Comparison of ENCODE assay signal across 1 cellular context in the genomic region with DNA sequence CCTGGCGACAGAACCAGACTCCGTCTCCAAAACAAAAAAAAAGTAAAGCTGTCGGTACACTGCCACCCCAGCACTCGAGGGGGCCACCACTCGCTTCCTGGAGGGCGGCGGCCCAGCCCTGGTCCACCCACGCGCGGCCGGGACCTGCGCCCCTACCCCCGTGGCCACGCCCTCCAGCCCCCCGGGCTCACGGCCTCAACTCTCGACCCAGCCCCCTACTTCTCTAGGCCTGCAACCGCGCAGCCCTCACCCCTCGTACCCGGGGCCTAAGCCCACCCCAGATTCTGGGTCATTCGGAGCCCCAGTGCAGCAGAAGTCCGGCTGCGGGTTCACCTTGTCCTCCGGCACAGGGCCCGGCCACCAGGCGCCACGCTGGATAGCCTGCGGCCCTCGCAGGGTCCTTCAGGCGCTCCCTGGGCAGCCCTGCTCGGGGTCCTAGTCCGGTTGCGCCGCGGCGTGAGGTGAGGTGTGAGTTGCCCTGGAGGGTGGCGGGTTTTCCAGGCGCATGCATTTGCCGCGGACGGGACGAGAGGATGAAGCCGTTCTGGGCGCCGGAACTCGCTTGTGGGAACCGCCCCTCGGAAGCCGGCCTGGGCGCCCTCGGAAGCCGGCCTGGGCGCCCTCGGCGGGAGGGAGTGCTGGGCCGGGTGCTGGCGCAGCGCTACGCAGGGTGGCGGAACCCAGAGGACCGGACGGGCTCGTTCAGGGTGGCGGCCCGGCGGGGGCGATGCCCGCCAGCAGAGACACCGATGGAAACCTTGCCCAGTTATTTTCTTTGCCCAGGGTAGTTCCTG.
TF ChIP-seq lines count a peak whose summit lies in the region.

NME6 (minus strand) TSS at position 348 of the 794 bp plus-strand sequence.

TF ChIP-seq in K562, 482 proteins besides CTCF, POLR2A, EP300 and RAD21 (continued from another document and continues in another):
- TF ChIP-seq, protein P1, sequence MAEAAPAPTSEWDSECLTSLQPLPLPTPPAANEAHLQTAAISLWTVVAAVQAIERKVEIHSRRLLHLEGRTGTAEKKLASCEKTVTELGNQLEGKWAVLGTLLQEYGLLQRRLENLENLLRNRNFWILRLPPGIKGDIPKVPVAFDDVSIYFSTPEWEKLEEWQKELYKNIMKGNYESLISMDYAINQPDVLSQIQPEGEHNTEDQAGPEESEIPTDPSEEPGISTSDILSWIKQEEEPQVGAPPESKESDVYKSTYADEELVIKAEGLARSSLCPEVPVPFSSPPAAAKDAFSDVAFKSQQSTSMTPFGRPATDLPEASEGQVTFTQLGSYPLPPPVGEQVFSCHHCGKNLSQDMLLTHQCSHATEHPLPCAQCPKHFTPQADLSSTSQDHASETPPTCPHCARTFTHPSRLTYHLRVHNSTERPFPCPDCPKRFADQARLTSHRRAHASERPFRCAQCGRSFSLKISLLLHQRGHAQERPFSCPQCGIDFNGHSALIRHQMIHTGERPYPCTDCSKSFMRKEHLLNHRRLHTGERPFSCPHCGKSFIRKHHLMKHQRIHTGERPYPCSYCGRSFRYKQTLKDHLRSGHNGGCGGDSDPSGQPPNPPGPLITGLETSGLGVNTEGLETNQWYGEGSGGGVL (CRISPR knock-in tag; IDR thresholded peaks at IDR 0.05) = no peak
- TF ChIP-seq ETV6 (IDR thresholded peaks at IDR 0.05; ENCODE audit: borderline replicate concordance in 1 of 2, low read depth in 2 of 2, low read length in 1 of 2) (no peak), ETV6 (CRISPR knock-in tag; IDR thresholded peaks at IDR 0.05; ENCODE audit: borderline replicate concordance) (peak; percentile 44; the same call in 1 of the 2 replicates), SP1 (CRISPR knock-in tag; IDR thresholded peaks at IDR 0.05) (peak; percentile 63), HNRNPLL (IDR thresholded peaks at IDR 0.05; ENCODE audit: low read depth, low read length, poor library complexity, severe bottlenecking) (peak; percentile 74), RBBP5 (IDR thresholded peaks at IDR 0.05; ENCODE audit: borderline replicate concordance, insufficient read depth, low read length, poor library complexity, severe bottlenecking) (peak; percentile 82), PCBP1 (IDR thresholded peaks at IDR 0.05; ENCODE audit: low read depth, low read length, poor library complexity, severe bottlenecking) (no peak), ZC3H4 (CRISPR knock-in tag; IDR thresholded peaks at IDR 0.05; ENCODE audit: borderline replicate concordance) (no peak), ZNF551 (CRISPR knock-in tag; IDR thresholded peaks at IDR 0.05) (no peak), GABPB1 (CRISPR knock-in tag; IDR thresholded peaks at IDR 0.05) (peak; percentile 84; the same call in 1 of the 2 replicates), ZFP1 (CRISPR knock-in tag; IDR thresholded peaks at IDR 0.05) (no peak), ARID1B (IDR thresholded peaks at IDR 0.05) (no peak), MYC (IDR thresholded peaks at IDR 0.05; ENCODE audit: low read depth, low read length) (peak; percentile 86), MYC (CRISPR knock-in tag; IDR thresholded peaks at IDR 0.05; ENCODE audit: borderline replicate concordance, low read depth) (peak; percentile 26; the same call in 1 of the 2 replicates), CREM (IDR thresholded peaks at IDR 0.05; ENCODE audit: low read depth) (peak; percentile 95), TAF15 (IDR thresholded peaks at IDR 0.05; ENCODE audit: low read depth, low read length) (no peak), CHCHD3 (CRISPR knock-in tag; IDR thresholded peaks at IDR 0.05) (no peak), IRF2 (CRISPR knock-in tag; IDR thresholded peaks at IDR 0.05) (no peak), RFX7 (CRISPR knock-in tag; IDR thresholded peaks at IDR 0.05) (no peak), YBX1 (IDR thresholded peaks at IDR 0.05) (no peak), ZNF12 (CRISPR knock-in tag; IDR thresholded peaks at IDR 0.05) (no peak), NRF1 (conservative IDR thresholded peaks at IDR 0.05 in 1 of 2, IDR thresholded peaks at IDR 0.05 in 1 of 2) (peak; percentile 77 to 82), HDAC8 (tag; IDR thresholded peaks at IDR 0.05) (0 out of 2 replicates have a peak, but pooled peaks have one; percentile 23), SRSF9 (IDR thresholded peaks at IDR 0.05; ENCODE audit: borderline replicate concordance, low read depth, low read length) (no peak), ZNF232 (CRISPR knock-in tag; IDR thresholded peaks at IDR 0.05) (0 out of 2 replicates have a peak, but pooled peaks have one; percentile 63), PHB (CRISPR knock-in tag; IDR thresholded peaks at IDR 0.05) (no peak), CTBP1 (IDR thresholded peaks at IDR 0.05; ENCODE audit: borderline replicate concordance) (peak; percentile 15; the same call in 1 of the 2 replicates), KDM5B (IDR thresholded peaks at IDR 0.05; ENCODE audit: insufficient replicate concordance, low read depth, low read length) (peak; percentile 76), MTA3 (IDR thresholded peaks at IDR 0.05; ENCODE audit: borderline replicate concordance) (peak; percentile 41; the same call in 1 of the 2 replicates), ZNF699 (CRISPR knock-in tag; IDR thresholded peaks at IDR 0.05; ENCODE audit: insufficient replicate concordance) (no peak), ZNF175 (CRISPR knock-in tag; IDR thresholded peaks at IDR 0.05; ENCODE audit: low read depth) (peak; percentile 67; the same call in 1 of the 2 replicates)
- TF ChIP-seq, protein P2, sequence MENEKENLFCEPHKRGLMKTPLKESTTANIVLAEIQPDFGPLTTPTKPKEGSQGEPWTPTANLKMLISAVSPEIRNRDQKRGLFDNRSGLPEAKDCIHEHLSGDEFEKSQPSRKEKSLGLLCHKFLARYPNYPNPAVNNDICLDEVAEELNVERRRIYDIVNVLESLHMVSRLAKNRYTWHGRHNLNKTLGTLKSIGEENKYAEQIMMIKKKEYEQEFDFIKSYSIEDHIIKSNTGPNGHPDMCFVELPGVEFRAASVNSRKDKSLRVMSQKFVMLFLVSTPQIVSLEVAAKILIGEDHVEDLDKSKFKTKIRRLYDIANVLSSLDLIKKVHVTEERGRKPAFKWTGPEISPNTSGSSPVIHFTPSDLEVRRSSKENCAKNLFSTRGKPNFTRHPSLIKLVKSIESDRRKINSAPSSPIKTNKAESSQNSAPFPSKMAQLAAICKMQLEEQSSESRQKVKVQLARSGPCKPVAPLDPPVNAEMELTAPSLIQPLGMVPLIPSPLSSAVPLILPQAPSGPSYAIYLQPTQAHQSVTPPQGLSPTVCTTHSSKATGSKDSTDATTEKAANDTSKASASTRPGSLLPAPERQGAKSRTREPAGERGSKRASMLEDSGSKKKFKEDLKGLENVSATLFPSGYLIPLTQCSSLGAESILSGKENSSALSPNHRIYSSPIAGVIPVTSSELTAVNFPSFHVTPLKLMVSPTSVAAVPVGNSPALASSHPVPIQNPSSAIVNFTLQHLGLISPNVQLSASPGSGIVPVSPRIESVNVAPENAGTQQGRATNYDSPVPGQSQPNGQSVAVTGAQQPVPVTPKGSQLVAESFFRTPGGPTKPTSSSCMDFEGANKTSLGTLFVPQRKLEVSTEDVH (IDR thresholded peaks at IDR 0.05; ENCODE audit: low read depth, partially characterized antibody) = peak; percentile 42
- TF ChIP-seq, protein P3, sequence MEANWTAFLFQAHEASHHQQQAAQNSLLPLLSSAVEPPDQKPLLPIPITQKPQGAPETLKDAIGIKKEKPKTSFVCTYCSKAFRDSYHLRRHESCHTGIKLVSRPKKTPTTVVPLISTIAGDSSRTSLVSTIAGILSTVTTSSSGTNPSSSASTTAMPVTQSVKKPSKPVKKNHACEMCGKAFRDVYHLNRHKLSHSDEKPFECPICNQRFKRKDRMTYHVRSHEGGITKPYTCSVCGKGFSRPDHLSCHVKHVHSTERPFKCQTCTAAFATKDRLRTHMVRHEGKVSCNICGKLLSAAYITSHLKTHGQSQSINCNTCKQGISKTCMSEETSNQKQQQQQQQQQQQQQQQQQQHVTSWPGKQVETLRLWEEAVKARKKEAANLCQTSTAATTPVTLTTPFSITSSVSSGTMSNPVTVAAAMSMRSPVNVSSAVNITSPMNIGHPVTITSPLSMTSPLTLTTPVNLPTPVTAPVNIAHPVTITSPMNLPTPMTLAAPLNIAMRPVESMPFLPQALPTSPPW (CRISPR knock-in tag; IDR thresholded peaks at IDR 0.05) = peak; percentile 67
- TF ChIP-seq, protein P4, sequence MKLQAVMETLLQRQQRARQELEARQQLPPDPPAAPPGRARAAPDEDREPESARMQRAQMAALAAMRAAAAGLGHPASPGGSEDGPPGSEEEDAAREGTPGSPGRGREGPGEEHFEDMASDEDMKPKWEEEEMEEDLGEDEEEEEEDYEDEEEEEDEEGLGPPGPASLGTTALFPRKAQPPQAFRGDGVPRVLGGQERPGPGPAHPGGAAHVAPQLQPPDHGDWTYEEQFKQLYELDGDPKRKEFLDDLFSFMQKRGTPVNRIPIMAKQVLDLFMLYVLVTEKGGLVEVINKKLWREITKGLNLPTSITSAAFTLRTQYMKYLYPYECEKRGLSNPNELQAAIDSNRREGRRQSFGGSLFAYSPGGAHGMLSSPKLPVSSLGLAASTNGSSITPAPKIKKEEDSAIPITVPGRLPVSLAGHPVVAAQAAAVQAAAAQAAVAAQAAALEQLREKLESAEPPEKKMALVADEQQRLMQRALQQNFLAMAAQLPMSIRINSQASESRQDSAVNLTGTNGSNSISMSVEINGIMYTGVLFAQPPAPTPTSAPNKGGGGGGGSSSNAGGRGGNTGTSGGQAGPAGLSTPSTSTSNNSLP (IDR thresholded peaks at IDR 0.05; ENCODE audit: borderline replicate concordance, low read depth, low read length) = no peak
- TF ChIP-seq, protein P5, sequence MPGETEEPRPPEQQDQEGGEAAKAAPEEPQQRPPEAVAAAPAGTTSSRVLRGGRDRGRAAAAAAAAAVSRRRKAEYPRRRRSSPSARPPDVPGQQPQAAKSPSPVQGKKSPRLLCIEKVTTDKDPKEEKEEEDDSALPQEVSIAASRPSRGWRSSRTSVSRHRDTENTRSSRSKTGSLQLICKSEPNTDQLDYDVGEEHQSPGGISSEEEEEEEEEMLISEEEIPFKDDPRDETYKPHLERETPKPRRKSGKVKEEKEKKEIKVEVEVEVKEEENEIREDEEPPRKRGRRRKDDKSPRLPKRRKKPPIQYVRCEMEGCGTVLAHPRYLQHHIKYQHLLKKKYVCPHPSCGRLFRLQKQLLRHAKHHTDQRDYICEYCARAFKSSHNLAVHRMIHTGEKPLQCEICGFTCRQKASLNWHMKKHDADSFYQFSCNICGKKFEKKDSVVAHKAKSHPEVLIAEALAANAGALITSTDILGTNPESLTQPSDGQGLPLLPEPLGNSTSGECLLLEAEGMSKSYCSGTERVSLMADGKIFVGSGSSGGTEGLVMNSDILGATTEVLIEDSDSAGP (CRISPR knock-in tag; IDR thresholded peaks at IDR 0.05) = no peak
- TF ChIP-seq, protein P6, sequence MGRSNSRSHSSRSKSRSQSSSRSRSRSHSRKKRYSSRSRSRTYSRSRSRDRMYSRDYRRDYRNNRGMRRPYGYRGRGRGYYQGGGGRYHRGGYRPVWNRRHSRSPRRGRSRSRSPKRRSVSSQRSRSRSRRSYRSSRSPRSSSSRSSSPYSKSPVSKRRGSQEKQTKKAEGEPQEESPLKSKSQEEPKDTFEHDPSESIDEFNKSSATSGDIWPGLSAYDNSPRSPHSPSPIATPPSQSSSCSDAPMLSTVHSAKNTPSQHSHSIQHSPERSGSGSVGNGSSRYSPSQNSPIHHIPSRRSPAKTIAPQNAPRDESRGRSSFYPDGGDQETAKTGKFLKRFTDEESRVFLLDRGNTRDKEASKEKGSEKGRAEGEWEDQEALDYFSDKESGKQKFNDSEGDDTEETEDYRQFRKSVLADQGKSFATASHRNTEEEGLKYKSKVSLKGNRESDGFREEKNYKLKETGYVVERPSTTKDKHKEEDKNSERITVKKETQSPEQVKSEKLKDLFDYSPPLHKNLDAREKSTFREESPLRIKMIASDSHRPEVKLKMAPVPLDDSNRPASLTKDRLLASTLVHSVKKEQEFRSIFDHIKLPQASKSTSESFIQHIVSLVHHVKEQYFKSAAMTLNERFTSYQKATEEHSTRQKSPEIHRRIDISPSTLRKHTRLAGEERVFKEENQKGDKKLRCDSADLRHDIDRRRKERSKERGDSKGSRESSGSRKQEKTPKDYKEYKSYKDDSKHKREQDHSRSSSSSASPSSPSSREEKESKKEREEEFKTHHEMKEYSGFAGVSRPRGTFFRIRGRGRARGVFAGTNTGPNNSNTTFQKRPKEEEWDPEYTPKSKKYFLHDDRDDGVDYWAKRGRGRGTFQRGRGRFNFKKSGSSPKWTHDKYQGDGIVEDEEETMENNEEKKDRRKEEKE (IDR thresholded peaks at IDR 0.05; ENCODE audit: borderline replicate concordance in 1 of 2, control insufficient read depth in 1 of 2, low read depth in 2 of 2, low read length in 1 of 2) = no peak
- TF ChIP-seq, protein P7, sequence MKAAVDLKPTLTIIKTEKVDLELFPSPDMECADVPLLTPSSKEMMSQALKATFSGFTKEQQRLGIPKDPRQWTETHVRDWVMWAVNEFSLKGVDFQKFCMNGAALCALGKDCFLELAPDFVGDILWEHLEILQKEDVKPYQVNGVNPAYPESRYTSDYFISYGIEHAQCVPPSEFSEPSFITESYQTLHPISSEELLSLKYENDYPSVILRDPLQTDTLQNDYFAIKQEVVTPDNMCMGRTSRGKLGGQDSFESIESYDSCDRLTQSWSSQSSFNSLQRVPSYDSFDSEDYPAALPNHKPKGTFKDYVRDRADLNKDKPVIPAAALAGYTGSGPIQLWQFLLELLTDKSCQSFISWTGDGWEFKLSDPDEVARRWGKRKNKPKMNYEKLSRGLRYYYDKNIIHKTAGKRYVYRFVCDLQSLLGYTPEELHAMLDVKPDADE (conservative IDR thresholded peaks at IDR 0.05; ENCODE audit: control insufficient read depth, low read depth, low read length) = 0 out of 2 replicates have a peak, but pooled peaks have one; percentile 28
- TF ChIP-seq, protein P8, sequence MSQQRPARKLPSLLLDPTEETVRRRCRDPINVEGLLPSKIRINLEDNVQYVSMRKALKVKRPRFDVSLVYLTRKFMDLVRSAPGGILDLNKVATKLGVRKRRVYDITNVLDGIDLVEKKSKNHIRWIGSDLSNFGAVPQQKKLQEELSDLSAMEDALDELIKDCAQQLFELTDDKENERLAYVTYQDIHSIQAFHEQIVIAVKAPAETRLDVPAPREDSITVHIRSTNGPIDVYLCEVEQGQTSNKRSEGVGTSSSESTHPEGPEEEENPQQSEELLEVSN (IDR thresholded peaks at IDR 0.05; ENCODE audit: borderline replicate concordance in 1 of 2, extremely low read depth in 1 of 2, insufficient read depth in 1 of 2, insufficient read length in 1 of 2, low read depth in 1 of 2, low read length in 1 of 2, poor library complexity in 1 of 2, severe bottlenecking in 1 of 2) = peak; percentile 95 to 96
- TF ChIP-seq, protein P9, sequence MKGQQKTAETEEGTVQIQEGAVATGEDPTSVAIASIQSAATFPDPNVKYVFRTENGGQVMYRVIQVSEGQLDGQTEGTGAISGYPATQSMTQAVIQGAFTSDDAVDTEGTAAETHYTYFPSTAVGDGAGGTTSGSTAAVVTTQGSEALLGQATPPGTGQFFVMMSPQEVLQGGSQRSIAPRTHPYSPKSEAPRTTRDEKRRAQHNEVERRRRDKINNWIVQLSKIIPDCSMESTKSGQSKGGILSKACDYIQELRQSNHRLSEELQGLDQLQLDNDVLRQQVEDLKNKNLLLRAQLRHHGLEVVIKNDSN (CRISPR knock-in tag; IDR thresholded peaks at IDR 0.05) = no peak
- TF ChIP-seq, protein P10, sequence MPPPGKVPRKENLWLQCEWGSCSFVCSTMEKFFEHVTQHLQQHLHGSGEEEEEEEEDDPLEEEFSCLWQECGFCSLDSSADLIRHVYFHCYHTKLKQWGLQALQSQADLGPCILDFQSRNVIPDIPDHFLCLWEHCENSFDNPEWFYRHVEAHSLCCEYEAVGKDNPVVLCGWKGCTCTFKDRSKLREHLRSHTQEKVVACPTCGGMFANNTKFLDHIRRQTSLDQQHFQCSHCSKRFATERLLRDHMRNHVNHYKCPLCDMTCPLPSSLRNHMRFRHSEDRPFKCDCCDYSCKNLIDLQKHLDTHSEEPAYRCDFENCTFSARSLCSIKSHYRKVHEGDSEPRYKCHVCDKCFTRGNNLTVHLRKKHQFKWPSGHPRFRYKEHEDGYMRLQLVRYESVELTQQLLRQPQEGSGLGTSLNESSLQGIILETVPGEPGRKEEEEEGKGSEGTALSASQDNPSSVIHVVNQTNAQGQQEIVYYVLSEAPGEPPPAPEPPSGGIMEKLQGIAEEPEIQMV (tag; conservative IDR thresholded peaks at IDR 0.05; ENCODE audit: low read depth) = no peak
